26 cellular contexts compared by ENCODE assay signal in the genomic region with DNA sequence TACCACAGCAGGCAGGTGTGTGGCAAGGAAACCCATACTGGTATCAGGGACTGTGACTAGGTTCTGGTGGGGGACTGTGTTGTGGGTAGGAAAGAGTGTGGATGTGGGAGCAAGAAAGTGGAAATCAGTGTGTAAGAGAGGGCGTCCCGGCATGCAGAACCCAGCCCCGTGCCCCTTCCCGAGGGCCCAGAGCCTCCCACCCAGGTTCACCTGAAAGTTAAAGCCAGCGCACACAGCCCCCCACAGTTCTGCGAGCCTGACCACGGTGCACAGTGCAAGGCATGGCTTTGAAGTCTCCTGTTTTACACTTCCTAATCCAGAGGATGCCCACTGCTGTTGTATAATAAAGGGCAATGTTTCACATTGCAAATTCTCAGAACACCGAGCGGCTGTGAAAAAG.
"Had no signal": no experiment of that assay in that cellular context is flagged by ENCODE, and none has a peak within 500 bp of the region (broad histone marks: within the 10 kb centered on the region; RNA-seq: fewer than 3 reads in every experiment).

No MANE protein-coding gene starts in this region.

- H3K36me3 ChIP-seq: esophagus squamous epithelium, gastroesophageal sphincter, heart left ventricle, left lung, lower lobe of right lung had no signal

- ATAC-seq: esophagus mucosa, gastroesophageal sphincter, heart left ventricle, left cardiac atrium, left lung, left ventricle myocardium superior, lower lobe of right lung, mucosa of descending colon had no signal

- H3K4me3 Mint-ChIP-seq: mesothelial cell of epicardium, naive B cell had no signal

- DNase-seq: dermis blood vessel endothelial cell; dorsolateral prefrontal cortex; effector CD4-positive, alpha-beta T cell; effector memory CD4-positive, alpha-beta T cell; erythroblast; esophagus squamous epithelium; foreskin fibroblast; foreskin melanocyte; heart left ventricle; hippocampal formation; left cardiac atrium; left lung; left ventricle myocardium superior; lower lobe of right lung; mesenchymal stem cell; mucosa of descending colon; naive B cell had no signal

- H3K27me3 ChIP-seq: esophagus squamous epithelium, gastroesophageal sphincter, heart left ventricle, left lung had no signal

- H3K9me3 ChIP-seq: esophagus squamous epithelium, gastroesophageal sphincter, heart left ventricle, lower lobe of right lung, mucosa of descending colon had no signal

- H3K27ac ChIP-seq: coronary artery, dorsolateral prefrontal cortex, epithelial cell of prostate, esophagus squamous epithelium, gastroesophageal sphincter, heart left ventricle, left lung, lower lobe of right lung had no signal

- H3K4me1 ChIP-seq: gastroesophageal sphincter, heart left ventricle, left lung, lower lobe of right lung had no signal

- H3K27ac Mint-ChIP-seq: mesothelial cell of epicardium, naive B cell had no signal

- FAIRE-seq: colon, endometrium, islet of Langerhans, keratinocyte had no signal

- H3K4me1 Mint-ChIP-seq: naive B cell had no signal

- H3K36me3 Mint-ChIP-seq: mesothelial cell of epicardium, naive B cell had no signal

- H3K9me3 Mint-ChIP-seq: mesothelial cell of epicardium had no signal

- H3K4me3 ChIP-seq: coronary artery, dorsolateral prefrontal cortex, esophagus squamous epithelium, gastroesophageal sphincter, heart left ventricle, left lung, lower lobe of right lung, mucosa of descending colon had no signal
